8 cellular contexts compared by ENCODE assay signal in the genomic region with DNA sequence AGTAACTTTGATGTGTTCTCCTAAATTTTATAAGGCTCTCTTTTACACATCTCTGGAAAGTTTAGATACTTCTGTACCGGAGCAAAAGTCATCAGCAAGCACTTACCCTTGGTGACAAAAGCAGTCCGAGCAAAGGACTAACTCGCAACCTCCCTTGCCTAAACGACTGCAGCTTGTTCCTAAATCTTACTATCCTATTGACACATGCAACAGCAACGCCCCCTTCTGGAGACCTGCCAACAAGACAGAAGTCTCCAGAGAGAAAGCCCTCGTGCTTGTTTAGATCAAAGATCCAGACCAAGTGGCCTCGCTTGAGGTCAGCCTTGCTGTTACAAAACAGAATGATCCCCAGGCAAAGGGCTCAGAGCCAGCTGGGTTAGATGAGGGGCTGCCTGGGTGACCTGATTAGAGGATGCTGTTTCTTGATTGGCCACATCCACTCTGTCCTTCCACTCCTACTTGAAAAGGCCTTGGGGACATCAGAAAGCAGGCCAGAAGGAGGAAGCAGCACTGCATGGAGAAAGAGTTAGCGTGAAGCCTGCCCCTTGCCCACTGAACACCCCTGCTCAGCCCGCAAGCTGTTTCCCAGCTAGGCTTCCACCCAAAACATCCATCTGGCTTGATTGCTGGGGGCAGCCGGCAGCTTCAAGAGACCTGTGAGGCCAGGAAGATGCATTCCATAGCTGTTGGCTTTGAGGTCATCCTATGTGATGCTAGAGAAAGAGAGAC.
A peak's percentile ranks its signal among the peaks of the same experiment; 100 is the strongest.
DNase-seq lines count a peak whose midpoint lies in the region; ATAC-seq and TF ChIP-seq lines count a peak whose summit lies in the region.

No MANE protein-coding gene starts in this region.

- POLR2A ChIA-PET in AG04449 (lab: Yijun Ruan, JAX), result interaction anchor here (0.7 to 1.1 kb wide), 2 partner anchors 114 to 243 kb away, joined by 3 to 4 read pairs; a partner anchor contains a TSS

- no peak overlapping the region for H3K4me3 ChIP-seq in AG04449 (ENCODE audit: low read depth, low read length)
- no peak overlapping the region for H3K4me3 ChIP-seq in Karpas-422 (ENCODE audit: low read length)
- H3K4me3 ChIP-seq in testis, result no peak overlapping the region

- no peaks in the 10 kb centered on the region for H3K36me3 Mint-ChIP-seq in osteocyte (ENCODE audit: unreplicated experiment)

- peaks cover under 1% of the 10 kb centered on the region for H3K27me3 Mint-ChIP-seq in osteocyte (ENCODE audit: unreplicated experiment)

- H3K9me2 ChIP-seq in Karpas-422 (replicated peaks; ENCODE audit: insufficient read depth, low read length), result no peaks in the 10 kb centered on the region

- no peaks in the 10 kb centered on the region for H4K20me1 ChIP-seq in Karpas-422 (ENCODE audit: insufficient read depth, low read depth, low read length)

- peaks cover 27% of the 10 kb centered on the region for H3K4me1 ChIP-seq in Karpas-422 (ENCODE audit: low read length)
- peaks cover 32% of the 10 kb centered on the region for H3K4me1 ChIP-seq in testis

- no peak overlapping the region for H3K4me3 Mint-ChIP-seq in osteocyte (ENCODE audit: unreplicated experiment)

- TF ChIP-seq POLR2A in testis (IDR thresholded peaks at IDR 0.05), result no peak

- H3K27ac Mint-ChIP-seq in osteocyte (ENCODE audit: unreplicated experiment), result peak overlapping the region; percentile 52

- WGBS in testis, 2 donors, result 28 to 39% methylated on average over 7 to 10 of the region's 10 CpGs

- CTCF ChIA-PET in AG04449 (lab: Yijun Ruan, JAX), result interaction anchor here (0.7 to 3.9 kb wide), 9 partner anchors 9 to 233 kb away, joined by 3 to 38 read pairs (median 3); no protein-coding TSS in a partner anchor

- no peaks in the 10 kb centered on the region for H3K9me3 Mint-ChIP-seq in osteocyte (ENCODE audit: unreplicated experiment)

- H3K79me2 ChIP-seq in Karpas-422 (ENCODE audit: low read length), result no peaks in the 10 kb centered on the region

- H3K36me3 ChIP-seq in Karpas-422 (ENCODE audit: insufficient read depth, low read length) (no peaks in the 10 kb centered on the region), testis (ENCODE audit: low read depth, missing control alignments) (no peaks in the 10 kb centered on the region)

- H3K27me3 ChIP-seq in Karpas-422 (ENCODE audit: low read length) (no peaks in the 10 kb centered on the region), testis (no peaks in the 10 kb centered on the region)

- H3K4me1 Mint-ChIP-seq in osteocyte (ENCODE audit: unreplicated experiment), result peaks cover 21% of the 10 kb centered on the region

- peak; percentile 70 for ATAC-seq in GM19035 (IDR thresholded peaks at IDR 0.05; ENCODE audit: unreplicated experiment)

- no peak overlapping the region for H3K27ac ChIP-seq in Karpas-422 (ENCODE audit: low read length)
- peak overlapping the region; percentile 47 to 80 for H3K27ac ChIP-seq in testis

- H3K9me3 ChIP-seq in Karpas-422 (ENCODE audit: low read length), result no peaks in the 10 kb centered on the region
- H3K9me3 ChIP-seq in testis, result no peaks in the 10 kb centered on the region

- DNase-seq in AG04449 (ENCODE audit: low read depth, low spot score), result no peak
- DNase-seq in Karpas-422, result peak; percentile 97
- peak; percentile 89 for DNase-seq in RPMI8226
- DNase-seq in activated T-helper 1 cell treated with anti-CD3 and anti-CD28 coated beads, Interleukin-2, amount 50 U/mL, for 16 hours (ENCODE audit: low read depth in 1 of 2, low spot score in 1 of 2), result peak; percentile 58
- DNase-seq in foreskin melanocyte, result peak; percentile 79
- peak; percentile 93 for DNase-seq in osteocyte (ENCODE audit: extremely low spot score, unreplicated experiment)
- DNase-seq in testis, result peak; percentile 98

- intact Hi-C loops in testis (cut with DNase I; ENCODE audit: low total_unique reads), result no loop called here

- peak overlapping the region; percentile 77; the same call in 1 of the 2 replicates for H2AFZ ChIP-seq in Karpas-422 (ENCODE audit: low read length)

- H3K9ac ChIP-seq in Karpas-422 (ENCODE audit: low read length), result peak overlapping the region; percentile 47

- TF ChIP-seq CTCF in AG04449 (IDR thresholded peaks at IDR 0.05; ENCODE audit: insufficient read depth, low read length, missing control alignments), result peak; percentile 10
- TF ChIP-seq CTCF in osteocyte (IDR thresholded peaks at IDR 0.05), result peak; percentile 81
- TF ChIP-seq CTCF in testis (IDR thresholded peaks at IDR 0.05), result peak in 1 of 3 experiments; percentile 26

- peak overlapping the region; percentile 34 for H3K4me2 ChIP-seq in Karpas-422 (ENCODE audit: low read depth, low read length, poor library complexity, severe bottlenecking)
